Comparison of ENCODE assay signal across 8 cellular contexts in the genomic region with DNA sequence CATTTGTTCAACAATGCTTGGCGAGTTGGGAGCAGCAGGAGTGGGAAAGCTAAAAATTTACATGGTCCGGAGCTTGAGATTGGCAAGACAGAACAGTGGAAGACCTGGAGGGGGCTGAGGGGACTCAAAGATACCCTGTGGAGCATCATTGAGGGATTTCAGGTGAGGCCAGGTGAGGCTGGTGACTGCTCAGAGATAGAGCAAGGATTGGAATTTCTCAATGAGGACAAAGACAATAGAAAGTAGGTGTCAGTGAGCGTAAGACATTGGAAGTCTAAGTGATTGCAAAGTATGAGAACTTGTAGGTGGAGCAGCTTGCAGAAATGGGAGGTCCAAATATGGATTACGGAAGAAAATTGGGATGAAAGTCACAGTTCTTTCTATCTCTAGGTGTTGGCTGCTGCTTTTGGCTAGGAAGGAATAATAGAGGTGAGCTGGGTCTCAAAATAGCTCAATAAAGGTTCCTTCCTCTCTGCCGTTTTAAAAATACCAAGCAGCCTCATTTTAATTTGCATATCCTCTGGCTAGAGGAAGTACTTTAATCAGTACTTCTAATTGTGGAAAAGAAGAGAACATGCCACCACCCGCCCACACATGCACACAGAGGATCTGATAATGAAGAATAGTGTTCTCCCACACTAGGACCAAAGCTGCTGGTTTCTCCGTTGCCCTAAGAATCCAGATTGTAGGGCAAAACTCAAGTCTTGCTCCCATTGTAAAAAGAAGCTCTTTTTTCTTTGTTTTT. TPM values are rescaled to one million over a fixed set of nuclear protein-coding genes. Genes with fewer than 3 reads are reported as not detected.
DNase-seq lines count a peak whose midpoint lies in the region; ATAC-seq and TF ChIP-seq lines count a peak whose summit lies in the region.

No MANE protein-coding gene starts in this region.

- H3K36me3 Mint-ChIP-seq in IgD-negative memory B cell: peaks cover 7% of the 10 kb centered on the region
- peaks cover 64% of the 10 kb centered on the region for H3K36me3 Mint-ChIP-seq in activated T-helper 2 cell treated with anti-CD3 and anti-CD28 coated beads, Interferon-gamma antibody, Interleukin-2, Interleukin-4, amounts not matched to agents 10 μg/mL and 5 μg/mL and 100 μg/mL, durations not matched to agents 14 hours and 24 hours and 36 hours (ENCODE audit: low read depth)
- H3K36me3 Mint-ChIP-seq in neural progenitor cell: peaks cover 16% of the 10 kb centered on the region

- peaks cover 40% of the 10 kb centered on the region for H3K4me1 ChIP-seq in neural progenitor cell

- peaks cover 6% of the 10 kb centered on the region for H3K79me2 ChIP-seq in neural progenitor cell (ENCODE audit: low read depth)

- H3K9me3 Mint-ChIP-seq in IgD-negative memory B cell: peaks cover 0 to 2% (median 0%) of the 10 kb centered on the region in 3 donors
- no peaks in the 10 kb centered on the region for H3K9me3 Mint-ChIP-seq in activated T-helper 2 cell treated with anti-CD3 and anti-CD28 coated beads, Interferon-gamma antibody, Interleukin-2, Interleukin-4, amounts not matched to agents 10 μg/mL and 5 μg/mL and 100 μg/mL, durations not matched to agents 14 hours and 24 hours and 36 hours
- H3K9me3 Mint-ChIP-seq in neural progenitor cell: peaks cover 2% of the 10 kb centered on the region

- no peak overlapping the region for H3K27ac ChIP-seq in neural progenitor cell

- H4K20me1 ChIP-seq in neural progenitor cell (ENCODE audit: low read depth): peaks cover 17% of the 10 kb centered on the region

- H3K27ac Mint-ChIP-seq in IgD-negative memory B cell (peak overlapping the region in 2 of 3 donors; percentile 7 to 21), neural progenitor cell (no peak overlapping the region)
- peak overlapping the region; percentile 40 for H3K27ac Mint-ChIP-seq in activated T-helper 2 cell treated with anti-CD3 and anti-CD28 coated beads, Interferon-gamma antibody, Interleukin-2, Interleukin-4, amounts not matched to agents 10 μg/mL and 5 μg/mL and 100 μg/mL, durations not matched to agents 14 hours and 24 hours and 36 hours

- no peak for TF ChIP-seq CTCF in neural progenitor cell (IDR thresholded peaks at IDR 0.05)

- DNase-seq in Ammon's horn (ENCODE audit: low spot score) (peak; percentile 61), RPMI8226 (no peak), DMS53 treated with DMSO at 0.1 percent for 48 hours (lab: John Stamatoyannopoulos, UW; ENCODE audit: unreplicated experiment) (no peak), neural progenitor cell (ENCODE audit: low spot score) (no peak)
- no peak for DNase-seq in activated T-helper 2 cell treated with anti-CD3 and anti-CD28 coated beads, Interferon-gamma antibody, Interleukin-2, Interleukin-4, amounts not matched to agents 10 μg/mL and 5 μg/mL and 100 μg/mL, durations not matched to agents 14 hours and 24 hours and 36 hours (ENCODE audit: low spot score)
- peak; percentile 64 for DNase-seq in stimulated activated CD8-positive, alpha-beta memory T cell treated with anti-CD3 and anti-CD28 coated beads, Interleukin-4, amount 100 ng/mL, for 48 hours

- H3K4me1 Mint-ChIP-seq in IgD-negative memory B cell: peaks cover 27 to 35% (median 34%) of the 10 kb centered on the region in 3 donors
- H3K4me1 Mint-ChIP-seq in activated T-helper 2 cell treated with anti-CD3 and anti-CD28 coated beads, Interferon-gamma antibody, Interleukin-2, Interleukin-4, amounts not matched to agents 10 μg/mL and 5 μg/mL and 100 μg/mL, durations not matched to agents 14 hours and 24 hours and 36 hours (ENCODE audit: low read depth): peaks cover 32% of the 10 kb centered on the region
- H3K4me1 Mint-ChIP-seq in neural progenitor cell: peaks cover 16% of the 10 kb centered on the region

- no peak overlapping the region for H3K9ac ChIP-seq in neural progenitor cell

- ATAC-seq in GM19463 (IDR thresholded peaks at IDR 0.05; ENCODE audit: unreplicated experiment): peak; percentile 68

- peaks cover 56% of the 10 kb centered on the region for H3F3A ChIP-seq in neural progenitor cell (ENCODE audit: low read depth)

- H3K4me2 ChIP-seq in neural progenitor cell: no peak overlapping the region

- intact Hi-C loops in activated T-helper 2 cell treated with anti-CD3 and anti-CD28 coated beads, Interferon-gamma antibody, Interleukin-2, Interleukin-4, amounts not matched to agents 10 μg/mL and 5 μg/mL and 100 μg/mL, durations not matched to agents 14 hours and 24 hours and 36 hours (cut with micrococcal nuclease): loop anchor here (1.0 kb wide), 2 partner anchors 12 to 30 kb away; no protein-coding TSS in a partner anchor

- no peaks in the 10 kb centered on the region for H3K27me3 ChIP-seq in neural progenitor cell

- H3K4me3 Mint-ChIP-seq in IgD-negative memory B cell (peak overlapping the region; percentile 32 to 72 (median 62)), neural progenitor cell (no peak overlapping the region)
- H3K4me3 Mint-ChIP-seq in activated T-helper 2 cell treated with anti-CD3 and anti-CD28 coated beads, Interferon-gamma antibody, Interleukin-2, Interleukin-4, amounts not matched to agents 10 μg/mL and 5 μg/mL and 100 μg/mL, durations not matched to agents 14 hours and 24 hours and 36 hours (ENCODE audit: low read depth): peak overlapping the region; percentile 6

- no peaks in the 10 kb centered on the region for H3K36me3 ChIP-seq in neural progenitor cell

- H2AFZ ChIP-seq in neural progenitor cell (replicated peaks): no peak overlapping the region

- no peak overlapping the region for H3K4me3 ChIP-seq in neural progenitor cell

- H3K27me3 Mint-ChIP-seq in IgD-negative memory B cell (peaks cover 3% of the 10 kb centered on the region), neural progenitor cell (ENCODE audit: insufficient read depth, low read depth) (peaks cover 8% of the 10 kb centered on the region)
- H3K27me3 Mint-ChIP-seq in activated T-helper 2 cell treated with anti-CD3 and anti-CD28 coated beads, Interferon-gamma antibody, Interleukin-2, Interleukin-4, amounts not matched to agents 10 μg/mL and 5 μg/mL and 100 μg/mL, durations not matched to agents 14 hours and 24 hours and 36 hours (ENCODE audit: low read depth): no peaks in the 10 kb centered on the region

- no peaks in the 10 kb centered on the region for H3K9me3 ChIP-seq in neural progenitor cell (ENCODE audit: low read depth)

RNA-seq across cellular contexts. Expression of gene SORL1, which starts 42.4 kb away (rescaled TPM):
- polyA plus RNA-seq in IgD-negative memory B cell: 25.8 TPM
- 20.2 and 20.3 TPM in 2 replicates for total RNA-seq in activated T-helper 2 cell treated with anti-CD3 and anti-CD28 coated beads, Interferon-gamma antibody, Interleukin-2, Interleukin-4, amounts not matched to agents 10 μg/mL and 5 μg/mL and 100 μg/mL, durations not matched to agents 14 hours and 24 hours and 36 hours
- total RNA-seq in neural progenitor cell (ENCODE audit: low replicate concordance): 45.6 and 46.0 TPM in 2 replicates

Comparison
In these comparisons a context has a peak if more than half of its experiments do, and no peak if none do; other contexts are left out.
1. DNase-seq: peak in Ammon's horn (single experiment) and stimulated activated CD8-positive, alpha-beta memory T cell treated with anti-CD3 and anti-CD28 coated beads, Interleukin-4, amount 100 ng/mL, for 48 hours (single experiment); none in activated T-helper 2 cell treated with anti-CD3 and anti-CD28 coated beads, Interferon-gamma antibody, Interleukin-2, Interleukin-4, amounts not matched to agents 10 μg/mL and 5 μg/mL and 100 μg/mL, durations not matched to agents 14 hours and 24 hours and 36 hours (single experiment), RPMI8226 (single experiment), DMS53 treated with DMSO at 0.1 percent for 48 hours (single experiment) and neural progenitor cell (single experiment).